ENCODE assay signal across 8 cellular contexts in the genomic region with DNA sequence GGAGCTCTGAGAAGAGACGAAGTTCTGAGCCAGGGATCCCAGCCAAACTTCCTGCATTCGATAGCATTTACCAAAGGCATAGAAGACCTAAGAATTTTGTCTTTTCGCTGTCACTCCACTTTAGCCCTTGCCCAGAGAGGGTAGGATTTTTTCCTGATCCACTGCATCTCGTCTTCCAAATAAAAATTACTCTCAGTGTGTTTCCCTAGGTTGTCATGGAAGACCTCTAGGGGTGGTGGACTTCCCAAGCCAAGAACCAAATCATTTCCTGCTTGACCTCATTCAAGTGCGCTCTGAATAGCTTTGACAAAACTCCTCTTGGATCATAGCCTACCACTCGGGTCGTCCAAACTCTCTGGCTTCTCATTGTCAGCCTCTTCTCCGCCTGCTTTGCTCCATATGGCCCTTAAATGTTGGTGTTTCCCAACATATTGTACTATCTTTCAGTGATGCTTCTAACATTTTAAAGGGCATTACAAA. TPM values are rescaled to one million over a fixed set of nuclear protein-coding genes. Genes with fewer than 3 reads are reported as not detected.
DNase-seq lines count a peak whose midpoint lies in the region; TF ChIP-seq lines count a peak whose summit lies in the region.

No MANE protein-coding gene starts in this region.

- H3K4me1 Mint-ChIP-seq in CD14-positive monocyte, result peaks cover 22% of the 10 kb centered on the region

- H3K36me3 Mint-ChIP-seq in CD14-positive monocyte, result peaks cover 35 to 50% of the 10 kb centered on the region in 2 donors

- peak overlapping the region; percentile 42 for H3K27ac ChIP-seq in colonic mucosa

- H3K4me1 ChIP-seq in colonic mucosa (peaks cover 2% of the 10 kb centered on the region), mucosa of stomach (ENCODE audit: control insufficient read depth, insufficient read depth, low read length) (peaks cover 22% of the 10 kb centered on the region)

- H3K27me3 Mint-ChIP-seq in CD14-positive monocyte (ENCODE audit: low read depth in 3 of 3), result no peaks in the 10 kb centered on the region

- peak overlapping the region; percentile 90 to 98 for H3K4me3 Mint-ChIP-seq in CD14-positive monocyte

- no peak for TF ChIP-seq POLR2A in lower leg skin (IDR thresholded peaks at IDR 0.05)

- peak overlapping the region in 5 of 7 donors; percentile 71 to 94 (median 77) for H3K27ac Mint-ChIP-seq in CD14-positive monocyte

- peaks cover 0 to 17% (median 4%) of the 10 kb centered on the region in 7 donors for H3K9me3 Mint-ChIP-seq in CD14-positive monocyte

- no peak for DNase-seq in CD14-positive monocyte (ENCODE audit: low spot score)
- DNase-seq in LNCaP clone FGC (ENCODE audit: low read depth), result no peak
- no peak for DNase-seq in colonic mucosa
- DNase-seq in lower leg skin (ENCODE audit: low spot score in 2 of 2), result no peak
- no peak for DNase-seq in pons (ENCODE audit: low spot score)
- no peak for DNase-seq in H4 (ENCODE audit: low spot score)
- DNase-seq in NCI-H2227 (lab: John Stamatoyannopoulos, UW; ENCODE audit: unreplicated experiment), result no peak

- TF ChIP-seq CTCF in CD14-positive monocyte (IDR thresholded peaks at IDR 0.05), result peak; percentile 74
- no peak for TF ChIP-seq CTCF in LNCaP clone FGC (IDR thresholded peaks at IDR 0.05; ENCODE audit: control insufficient read depth, extremely low read depth, insufficient read depth)
- no peak for TF ChIP-seq CTCF in colonic mucosa (IDR thresholded peaks at IDR 0.05)
- no peak for TF ChIP-seq CTCF in lower leg skin (IDR thresholded peaks at IDR 0.05)

- H3K9me3 ChIP-seq in colonic mucosa (no peaks in the 10 kb centered on the region), mucosa of stomach (ENCODE audit: control insufficient read depth, low read length) (no peaks in the 10 kb centered on the region)

- H3K36me3 ChIP-seq in colonic mucosa (no peaks in the 10 kb centered on the region), mucosa of stomach (ENCODE audit: control insufficient read depth, insufficient read depth, low read length) (no peaks in the 10 kb centered on the region)

- no peaks in the 10 kb centered on the region for H3K27me3 ChIP-seq in colonic mucosa
- H3K27me3 ChIP-seq in mucosa of stomach (ENCODE audit: control insufficient read depth, insufficient read depth, low read length), result no peaks in the 10 kb centered on the region

- 9 to 14% methylated on average over 8 of the region's 8 CpGs for WGBS in lower leg skin, 2 donors

- H3K4me3 ChIP-seq in LNCaP clone FGC (ENCODE audit: low read depth, low read length) (peak overlapping the region; percentile 99), colonic mucosa (peak overlapping the region; percentile 72), mucosa of stomach (ENCODE audit: low read length) (peak overlapping the region; percentile 61), lower leg skin (ENCODE audit: low read depth, poor library complexity, severe bottlenecking) (no peak overlapping the region)

- intact Hi-C loops in CD14-positive monocyte (cut with micrococcal nuclease) (loop anchor here (2.0 to 10.0 kb wide), 3 partner anchors 195 to 315 kb away; a partner anchor contains a TSS), colonic mucosa (cut with DNase I) (loop anchor here (5.0 kb wide), 2 partner anchors 148 to 318 kb away; no protein-coding TSS in a partner anchor), lower leg skin (cut with DNase I; ENCODE audit: low total_unique reads) (loop anchor here (10.0 kb wide), 1 partner anchor 55 kb away; a partner anchor contains a TSS)

- peak overlapping the region in 1 of 2 donors; percentile 4 for H3K9ac ChIP-seq in colonic mucosa (ENCODE audit: low read depth in 2 of 2, low read length in 2 of 2)
- H3K9ac ChIP-seq in mucosa of stomach (ENCODE audit: low read length), result peak overlapping the region; percentile 92

RNA-seq across cellular contexts. Expression of a gene that starts 0.4 kb away (rescaled TPM):
- polyA plus RNA-seq in CD14-positive monocyte, result 10 to 100 TPM; 18.5 to 19.7 TPM
- total RNA-seq in colonic mucosa, result 10 to 100 TPM; 11.3 to 19.9 TPM
- 10 to 100 TPM; 12.4 to 27.0 (median 20.5) TPM for total RNA-seq in lower leg skin
- 15.2 and 16.6 TPM in 2 replicates for total RNA-seq in H4 (2014; rRNA removed; shearing (Covaris generic))

RNA-seq across cellular contexts. Expression of a gene that starts 16.5 kb away (rescaled TPM):
- 10 to 100 TPM; 26.9 to 27.9 TPM for polyA plus RNA-seq in CD14-positive monocyte
- total RNA-seq in colonic mucosa, result 100 to 1,000 TPM in 1 of 2 donors, 10 to 100 TPM in 1; 80.7 to 167 TPM
- total RNA-seq in lower leg skin, result 10 to 100 TPM; 17.8 to 34.4 (median 22.2) TPM
- 13.1 and 19.8 TPM in 2 replicates for total RNA-seq in H4 (2014; rRNA removed; shearing (Covaris generic))

RNA-seq across cellular contexts. Expression of a gene that starts 59.1 kb away (rescaled TPM):
- not detected for polyA plus RNA-seq in CD14-positive monocyte
- total RNA-seq in colonic mucosa (10 to 100 TPM in 1 of 2 donors, 1 to 10 TPM in 1; 6.5 to 14.6 TPM), lower leg skin (10 to 100 TPM in 2 of 4 donors, 1 to 10 TPM in 2; 8.6 to 12.5 (median 10.4) TPM)
- total RNA-seq in H4 (2014; rRNA removed; shearing (Covaris generic)), result 0.70 and 2.3 TPM in 2 replicates
